20 cellular contexts compared by ENCODE assay signal in genomic region chr3:112972158-112972557, GRCh38. TPM values are rescaled to one million over a fixed set of nuclear protein-coding genes. Genes with fewer than 3 reads are reported as not detected.
A peak's percentile ranks its signal among the peaks of the same experiment; 100 is the strongest.
DNase-seq lines count a peak whose midpoint lies in the region; ATAC-seq, FAIRE-seq and TF ChIP-seq lines count a peak whose summit lies in the region.
"Had no signal": no experiment of that assay in that cellular context is flagged by ENCODE, and none has a peak within 500 bp of the region (broad histone marks: within the 10 kb centered on the region; RNA-seq: fewer than 3 reads in every experiment).

No MANE protein-coding gene starts in this region.

- intact Hi-C loops in GM12878 (cut with micrococcal nuclease; ENCODE audit: unreplicated experiment) = loop anchor here (5.0 to 10.0 kb wide), 5 partner anchors 45 to 857 kb away; partner anchors contain the start of gene SLC9C1

- H4K20me1 ChIP-seq in MM.1S (ENCODE audit: insufficient read depth, low read length) (no peaks in the 10 kb centered on the region), GM12878 (ENCODE audit: control insufficient read depth, insufficient read depth) (no peaks in the 10 kb centered on the region)

- POLR2A ChIA-PET in GM12878 (lab: Charles Lee) = interaction anchor here (0.9 to 1.5 kb wide), 2 partner anchors 13 to 237 kb away, joined by 3 to 5 read pairs; no protein-coding TSS in a partner anchor

- no peaks in the 10 kb centered on the region for H3K9me3 Mint-ChIP-seq in activated naive CD4-positive, alpha-beta T cell treated with anti-CD3 and anti-CD28 coated beads, Interleukin-2, amount 10 ng/mL, durations not matched to agents 7 days and 5 days
- H3K9me3 Mint-ChIP-seq in stimulated activated memory B cell treated with anti-CD40 and anti-IgM and Interleukin-4, amounts not matched to agents 10 μg/mL and 1 μg/mL and 100 μg/mL, for 72 hours = no peaks in the 10 kb centered on the region
- no peaks in the 10 kb centered on the region for H3K9me3 Mint-ChIP-seq in glutamatergic neuron (ENCODE audit: unreplicated experiment)
- H3K9me3 Mint-ChIP-seq: naive B cell had no signal

- H3K4me1 ChIP-seq in MM.1S (ENCODE audit: low read length) (peaks cover 14% of the 10 kb centered on the region), GM12878 (ENCODE audit: control insufficient read depth, insufficient read depth, low read length) (peaks cover 48% of the 10 kb centered on the region)
- H3K4me1 ChIP-seq: ascending aorta, colonic mucosa, psoas muscle had no signal

- TF ChIP-seq POLR2A in GM12878 (IDR thresholded peaks at IDR 0.05; ENCODE audit: low read depth, low read length) = no peak

- peak overlapping the region; percentile 71 for H3K27ac Mint-ChIP-seq in activated naive CD4-positive, alpha-beta T cell treated with anti-CD3 and anti-CD28 coated beads, Interleukin-2, amount 10 ng/mL, durations not matched to agents 7 days and 5 days
- peak overlapping the region; percentile 94 for H3K27ac Mint-ChIP-seq in stimulated activated memory B cell treated with anti-CD40 and anti-IgM and Interleukin-4, amounts not matched to agents 10 μg/mL and 1 μg/mL and 100 μg/mL, for 72 hours
- H3K27ac Mint-ChIP-seq in glutamatergic neuron (ENCODE audit: unreplicated experiment) = no peak overlapping the region

- H3K79me2 ChIP-seq in MM.1S (ENCODE audit: low read length) (peaks cover 66% of the 10 kb centered on the region), GM12878 (ENCODE audit: control insufficient read depth, insufficient read depth, low read length) (peaks cover 2% of the 10 kb centered on the region)

- no peak for ATAC-seq in GM12878
- no peak for ATAC-seq in stimulated activated memory B cell treated with anti-CD40 and anti-IgM and Interleukin-4, amounts not matched to agents 10 μg/mL and 1 μg/mL and 100 μg/mL, for 72 hours
- ATAC-seq: psoas muscle had no signal

- peak overlapping the region; percentile 63 for H3K4me3 ChIP-seq in MM.1S (ENCODE audit: low read length)
- peak overlapping the region; percentile 21; the same call in 1 of the 2 replicates for H3K4me3 ChIP-seq in GM12878
- H3K4me3 ChIP-seq: ascending aorta, colonic mucosa had no signal

- H3K9ac ChIP-seq in MM.1S (ENCODE audit: low read length) (peak overlapping the region; percentile 26; the same call in 1 of the 2 replicates), GM12878 (ENCODE audit: control insufficient read depth, insufficient read depth, low read length) (peak overlapping the region; percentile 7; the same call in 1 of the 2 replicates)

- H3K27ac ChIP-seq in MM.1S (ENCODE audit: low read length) = no peak overlapping the region
- H3K27ac ChIP-seq in GM12878 (ENCODE audit: control insufficient read depth, insufficient read depth) = no peak overlapping the region
- H3K27ac ChIP-seq: ascending aorta, colonic mucosa, psoas muscle had no signal

- no peak for DNase-seq in activated naive CD4-positive, alpha-beta T cell treated with anti-CD3 and anti-CD28 coated beads, Interleukin-2, amount 10 ng/mL, durations not matched to agents 7 days and 5 days
- no peak for DNase-seq in activated naive CD4-positive, alpha-beta T cell (lab: John Stamatoyannopoulos, UW)
- no peak for DNase-seq in MM.1S
- DNase-seq in GM12878 (ENCODE audit: low read depth, low spot score) = no peak
- DNase-seq in AG08396 (ENCODE audit: low spot score) = no peak
- DNase-seq in glutamatergic neuron = no peak
- DNase-seq in DMS79 treated with DMSO at 0.1 percent for 48 hours (lab: John Stamatoyannopoulos, UW) = no peak
- DNase-seq: colonic mucosa; DMS53; GOT3; naive B cell; NCI-H187; psoas muscle; stimulated activated CD4-positive, alpha-beta T cell treated with anti-CD3 and anti-CD28 coated beads, Interleukin-15, amount 100 ng/mL, for 24 hours; substantia nigra had no signal

- H3K9me2 ChIP-seq in MM.1S (replicated peaks; ENCODE audit: insufficient read depth, low read length) = no peaks in the 10 kb centered on the region

- RAD21 ChIA-PET in GM12878 (lab: Charles Lee; ENCODE audit: unreplicated experiment) = interaction anchor here (1.0 to 5.4 kb wide), 8 partner anchors 8 to 328 kb away, joined by 3 to 62 read pairs (median 4); partner anchors contain the start of gene GTPBP8

- SMC1A ChIA-PET in GM12878 (lab: Charles Lee; ENCODE audit: uncharacterized antibody, unreplicated experiment) = interaction anchor here (0.6 to 6.8 kb wide), 15 partner anchors 12 to 329 kb away, joined by 3 to 89 read pairs (median 3); no protein-coding TSS in a partner anchor

- in situ Hi-C loops in GM12878 (cut with MboI) = no loop called here

- peak; percentile 80 for TF ChIP-seq RAD21 in GM12878 (IDR thresholded peaks at IDR 0.05; ENCODE audit: insufficient read depth, low read depth, low read length)

- peak overlapping the region; percentile 57 for H3K4me3 Mint-ChIP-seq in activated naive CD4-positive, alpha-beta T cell treated with anti-CD3 and anti-CD28 coated beads, Interleukin-2, amount 10 ng/mL, durations not matched to agents 7 days and 5 days
- H3K4me3 Mint-ChIP-seq in stimulated activated memory B cell treated with anti-CD40 and anti-IgM and Interleukin-4, amounts not matched to agents 10 μg/mL and 1 μg/mL and 100 μg/mL, for 72 hours = peak overlapping the region; percentile 93
- no peak overlapping the region for H3K4me3 Mint-ChIP-seq in glutamatergic neuron (ENCODE audit: unreplicated experiment)

- CTCF ChIA-PET in activated naive CD4-positive, alpha-beta T cell treated with anti-CD3 and anti-CD28 coated beads, Interleukin-2, amount 10 ng/mL, durations not matched to agents 7 days and 5 days (lab: Charles Lee) = interaction anchor here (1.1 to 6.4 kb wide), 6 partner anchors 13 to 329 kb away, joined by 3 to 51 read pairs (median 4); no protein-coding TSS in a partner anchor
- CTCF ChIA-PET in GM12878 (lab: Yijun Ruan, JAX) = interaction anchor here (0.7 to 3.7 kb wide), 13 partner anchors 15 to 834 kb away, joined by 3 to 61 read pairs (median 4); no protein-coding TSS in a partner anchor

- H3K9me3 ChIP-seq in MM.1S (replicated peaks; ENCODE audit: insufficient read depth, low read length) (no peaks in the 10 kb centered on the region), GM12878 (replicated peaks; ENCODE audit: control insufficient read depth, insufficient read depth, low read length) (no peaks in the 10 kb centered on the region)
- H3K9me3 ChIP-seq: ascending aorta, colonic mucosa, psoas muscle had no signal

- BruUV-seq in GM12878 (replicated peaks; lab: Mats Ljungman, UMichigan) = no TSS peak

- TF ChIP-seq CTCF in MM.1S (IDR thresholded peaks at IDR 0.05; ENCODE audit: low read length) = peak; percentile 30
- peak in 2 of 3 experiments; percentile 25 to 32; a peak in 3 of 6 replicates for TF ChIP-seq CTCF in GM12878 (IDR thresholded peaks at IDR 0.05 in 2 of 3, conservative IDR thresholded peaks at IDR 0.05 in 1 of 3; ENCODE audit: control insufficient read depth in 2 of 3, extremely low read depth in 1 of 3, insufficient read depth in 1 of 3, low read depth in 3 of 3, low read length in 3 of 3)
- no peak for TF ChIP-seq CTCF in glutamatergic neuron (IDR thresholded peaks at IDR 0.05; ENCODE audit: partially characterized antibody, unreplicated experiment)

- H3K36me3 ChIP-seq in MM.1S (replicated peaks; ENCODE audit: insufficient read depth, low read length) (no peaks in the 10 kb centered on the region), GM12878 (ENCODE audit: control insufficient read depth in 2 of 2, insufficient read depth in 2 of 2, low read length in 1 of 2) (no peaks in the 10 kb centered on the region)
- H3K36me3 ChIP-seq: ascending aorta, colonic mucosa had no signal

- TF ChIP-seq EP300 in GM12878 (IDR thresholded peaks at IDR 0.05; ENCODE audit: borderline replicate concordance in 1 of 2, control insufficient read depth in 1 of 2, low read depth in 2 of 2, low read length in 2 of 2) = no peak

- H3K4me2 ChIP-seq in MM.1S (ENCODE audit: low read depth, low read length) (peak overlapping the region; percentile 48; the same call in 1 of the 2 replicates), GM12878 (ENCODE audit: control insufficient read depth, insufficient read depth) (no peak overlapping the region; the same call in 1 of the 2 replicates)

- H3K36me3 Mint-ChIP-seq in activated naive CD4-positive, alpha-beta T cell treated with anti-CD3 and anti-CD28 coated beads, Interleukin-2, amount 10 ng/mL, durations not matched to agents 7 days and 5 days = peaks cover 7% of the 10 kb centered on the region
- H3K36me3 Mint-ChIP-seq in stimulated activated memory B cell treated with anti-CD40 and anti-IgM and Interleukin-4, amounts not matched to agents 10 μg/mL and 1 μg/mL and 100 μg/mL, for 72 hours = no peaks in the 10 kb centered on the region
- no peaks in the 10 kb centered on the region for H3K36me3 Mint-ChIP-seq in glutamatergic neuron (ENCODE audit: unreplicated experiment)
- H3K36me3 Mint-ChIP-seq: naive B cell had no signal

- H3K4me1 Mint-ChIP-seq in activated naive CD4-positive, alpha-beta T cell treated with anti-CD3 and anti-CD28 coated beads, Interleukin-2, amount 10 ng/mL, durations not matched to agents 7 days and 5 days = peaks cover 61% of the 10 kb centered on the region
- peaks cover 81% of the 10 kb centered on the region for H3K4me1 Mint-ChIP-seq in stimulated activated memory B cell treated with anti-CD40 and anti-IgM and Interleukin-4, amounts not matched to agents 10 μg/mL and 1 μg/mL and 100 μg/mL, for 72 hours
- H3K4me1 Mint-ChIP-seq in glutamatergic neuron (ENCODE audit: low read depth, unreplicated experiment) = no peaks in the 10 kb centered on the region

- no peaks in the 10 kb centered on the region for H3K27me3 ChIP-seq in MM.1S (replicated peaks; ENCODE audit: insufficient read depth, low read length)
- no peaks in the 10 kb centered on the region for H3K27me3 ChIP-seq in GM12878 (replicated peaks in 1 of 2; ENCODE audit: control insufficient read depth in 2 of 2, insufficient read depth in 2 of 2, low read length in 1 of 2)
- H3K27me3 ChIP-seq: ascending aorta, colonic mucosa had no signal

- FAIRE-seq in GM12878 (lab: Jason Lieb, UNC) = no peak

- H3F3A ChIP-seq in MM.1S (ENCODE audit: insufficient read depth, low read length) = peaks cover 18% of the 10 kb centered on the region

- no peaks in the 10 kb centered on the region for H3K27me3 Mint-ChIP-seq in activated naive CD4-positive, alpha-beta T cell treated with anti-CD3 and anti-CD28 coated beads, Interleukin-2, amount 10 ng/mL, durations not matched to agents 7 days and 5 days
- no peaks in the 10 kb centered on the region for H3K27me3 Mint-ChIP-seq in stimulated activated memory B cell treated with anti-CD40 and anti-IgM and Interleukin-4, amounts not matched to agents 10 μg/mL and 1 μg/mL and 100 μg/mL, for 72 hours
- H3K27me3 Mint-ChIP-seq in glutamatergic neuron (ENCODE audit: unreplicated experiment) = no peaks in the 10 kb centered on the region
- H3K27me3 Mint-ChIP-seq: naive B cell had no signal

- no peak overlapping the region for H2AFZ ChIP-seq in MM.1S (ENCODE audit: low read length)
- H2AFZ ChIP-seq in GM12878 (ENCODE audit: control insufficient read depth, low read depth, low read length) = no peak overlapping the region

RNA-seq across cellular contexts. Expression of gene CD200R1, which starts 2.7 kb away (rescaled TPM):
- total RNA-seq in GM12878 (2013; cell fraction: nucleolus; rRNA removed) = 0.17 and 0.21 TPM in 2 replicates
- total RNA-seq in GM12878 (2014; rRNA removed) (0.73 and 0.82 TPM in 2 replicates), GM12878 (2014; rRNA removed; fragmentation: Illumina TruSeq; extraction: Trizol) (0.88 and 0.98 TPM in 2 replicates), GM12878 (2021) (0.87 and 0.90 TPM in 2 replicates), glutamatergic neuron (ENCODE audit: unreplicated experiment) (not detected)
- 1.4 TPM for polyA plus RNA-seq in GM12878 (2011; ENCODE audit: low read depth)
- polyA plus RNA-seq in GM12878 (2011; rRNA removed) (0.12 and 0.15 TPM in 2 replicates), GM12878 (2014; fragmentation: Illumina TruSeq; extraction: Trizol) (0.81 and 0.98 TPM in 2 replicates), GM12878 (2014; fragmentation: Nextera tagmentation; extraction: Ambion mirVana) (under 1 TPM; 0.90 to 0.93 TPM), GM12878 (2014; rRNA removed) (0.60 and 1.1 TPM in 2 replicates), GM12878 (2016; fragmentation: Nextera tagmentation; extraction: Ambion mirVana) (under 1 TPM; 0.55 to 0.59 TPM)
- polyA plus RNA-seq in GM12878 (2011; cell fraction: cytosol; rRNA removed) = 0.03 and 0.07 TPM in 2 replicates
- polyA plus RNA-seq in GM12878 (2011; cell fraction: nucleus; rRNA removed) = 0.25 and 0.28 TPM in 2 replicates
- polyA plus RNA-seq in GM12878 (2012) = 1.8 and 3.4 TPM in 2 replicates
- 0.15 and 0.31 TPM in 2 replicates for polyA minus RNA-seq in GM12878 (2011; rRNA and poly(A)+ RNA removed)
- polyA minus RNA-seq in GM12878 (2011; cell fraction: cytosol; rRNA and poly(A)+ RNA removed) = not detected in 2 replicates
- 0.12 TPM in 1 of 2 replicates, not detected in the other for polyA minus RNA-seq in GM12878 (2011; cell fraction: nucleus; rRNA and poly(A)+ RNA removed)
- total RNA-seq: ascending aorta, epithelial cell of proximal tubule, HT1080, NCI-H460 had no signal

RNA-seq across cellular contexts. Expression of gene GTPBP8, which starts 18.6 kb away (rescaled TPM):
- 14.4 and 17.4 TPM in 2 replicates for total RNA-seq in GM12878 (2013; cell fraction: nucleolus; rRNA removed)
- 16.8 and 25.6 TPM in 2 replicates for total RNA-seq in GM12878 (2014; rRNA removed)
- total RNA-seq in GM12878 (2014; rRNA removed; fragmentation: Illumina TruSeq; extraction: Trizol) = 12.7 and 13.6 TPM in 2 replicates
- 10.8 and 14.0 TPM in 2 replicates for total RNA-seq in GM12878 (2021)
- polyA plus RNA-seq in GM12878 (2011; ENCODE audit: low read depth) = 6.0 TPM
- 15.3 and 22.6 TPM in 2 replicates for polyA plus RNA-seq in GM12878 (2011; rRNA removed)
- polyA plus RNA-seq in GM12878 (2011; cell fraction: cytosol; rRNA removed) = 23.9 and 32.5 TPM in 2 replicates
- 12.3 and 19.7 TPM in 2 replicates for polyA plus RNA-seq in GM12878 (2011; cell fraction: nucleus; rRNA removed)
- polyA plus RNA-seq in GM12878 (2012) = 11.9 and 12.3 TPM in 2 replicates
- 10.3 and 11.9 TPM in 2 replicates for polyA plus RNA-seq in GM12878 (2014; fragmentation: Illumina TruSeq; extraction: Trizol)
- 10 to 100 TPM; 18.8 to 29.0 TPM for polyA plus RNA-seq in GM12878 (2014; fragmentation: Nextera tagmentation; extraction: Ambion mirVana)
- polyA plus RNA-seq in GM12878 (2014; rRNA removed) = 15.3 and 20.3 TPM in 2 replicates
- polyA plus RNA-seq in GM12878 (2016; fragmentation: Nextera tagmentation; extraction: Ambion mirVana) = 10 to 100 TPM; 13.6 to 19.0 TPM
- polyA minus RNA-seq in GM12878 (2011; rRNA and poly(A)+ RNA removed) = 6.5 and 16.8 TPM in 2 replicates
- 6.8 and 8.3 TPM in 2 replicates for polyA minus RNA-seq in GM12878 (2011; cell fraction: cytosol; rRNA and poly(A)+ RNA removed)
- 10.2 and 23.1 TPM in 2 replicates for polyA minus RNA-seq in GM12878 (2011; cell fraction: nucleus; rRNA and poly(A)+ RNA removed)
- total RNA-seq in glutamatergic neuron (ENCODE audit: unreplicated experiment) = 15.8 TPM
